In the genomic region with DNA sequence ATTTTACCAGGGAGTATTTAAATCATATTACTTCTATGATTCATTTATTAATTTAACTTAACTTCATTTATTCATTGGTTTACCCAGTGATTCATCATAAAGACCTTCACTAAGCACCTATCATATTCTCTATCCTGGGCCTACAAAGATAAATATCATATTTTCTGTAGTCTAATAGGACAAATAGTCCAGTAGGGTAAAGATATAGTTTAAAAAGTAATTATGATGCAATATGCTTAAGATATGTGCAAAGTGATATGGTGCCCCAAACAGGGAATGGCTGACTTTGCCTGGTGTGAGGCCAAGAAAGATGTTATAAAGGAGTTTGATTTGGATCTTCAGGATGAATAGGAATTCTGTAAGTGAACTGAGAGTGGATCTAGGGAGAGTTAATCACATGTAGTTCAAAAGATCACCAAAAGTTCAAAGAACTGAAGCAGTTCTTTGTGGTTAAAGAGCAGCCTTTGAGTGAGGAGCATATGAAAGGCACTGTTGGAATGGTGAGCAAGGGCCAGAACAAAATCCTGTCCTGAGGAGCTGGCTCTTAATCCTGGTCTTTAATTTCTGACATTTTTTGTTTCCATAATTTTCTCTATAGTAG, we compare ENCODE assay signal across 22 cellular contexts. TPM values are rescaled to one million over a fixed set of nuclear protein-coding genes. Genes with fewer than 3 reads are reported as not detected.
"Had no signal": no experiment of that assay in that cellular context is flagged by ENCODE, and none has a peak within 500 bp of the region (broad histone marks: within the 10 kb centered on the region; RNA-seq: fewer than 3 reads in every experiment).

No MANE protein-coding gene starts in this region.

- H3K36me3 ChIP-seq: esophagus muscularis mucosa, right atrium auricular region, stomach, thoracic aorta, transverse colon had no signal

- H3K4me3 ChIP-seq: esophagus muscularis mucosa, hepatocyte, mucosa of descending colon, right atrium auricular region, stomach, thoracic aorta, transverse colon had no signal

- H3K9me3 ChIP-seq: esophagus muscularis mucosa, mucosa of descending colon, right atrium auricular region, stomach, thoracic aorta, transverse colon had no signal

- ATAC-seq: foreskin keratinocyte; left colon; mucosa of descending colon; naive thymus-derived CD8-positive, alpha-beta T cell had no signal

- DNase-seq: effector memory CD4-positive, alpha-beta T cell; foreskin keratinocyte; head of caudate nucleus; left colon; mammary epithelial cell; mucosa of descending colon; naive thymus-derived CD8-positive, alpha-beta T cell; posterior cingulate gyrus; small intestine; stimulated activated CD4-positive, alpha-beta T cell treated with anti-CD3 and anti-CD28 coated beads, Interleukin-12 subunit alpha, Interleukin-12 subunit beta, amount 100 ng/mL, for 4 hours; stimulated activated naive CD4-positive, alpha-beta T cell; stomach; substantia nigra; transverse colon had no signal

- H3K4me1 ChIP-seq: esophagus muscularis mucosa, foreskin keratinocyte, right atrium auricular region, stomach, transverse colon had no signal

- H3K27me3 ChIP-seq: esophagus muscularis mucosa, foreskin keratinocyte, hepatocyte, right atrium auricular region, stomach, transverse colon had no signal

- H3K27ac ChIP-seq: epithelial cell of prostate, esophagus muscularis mucosa, foreskin keratinocyte, hepatocyte, right atrium auricular region, stomach, thoracic aorta, transverse colon had no signal

RNA-seq across cellular contexts. Expression of gene MLIP, which starts 45.5 kb away (rescaled TPM):
- total RNA-seq: foreskin keratinocyte; kidney epithelial cell; naive thymus-derived CD8-positive, alpha-beta T cell; osteocyte; stomach had no signal
- polyA plus RNA-seq: foreskin keratinocyte; mammary epithelial cell; naive thymus-derived CD8-positive, alpha-beta T cell; neural cell had no signal
